In genomic region chr5:141695627-141696180, GRCh38 we compare ENCODE assay signal across 1 cellular context.
TF ChIP-seq lines count a peak whose summit lies in the region.

No MANE protein-coding gene starts in this region.

TF ChIP-seq in WTC11, 78 proteins besides CTCF, POLR2A, EP300 and RAD21 (continued from another document):
- TF ChIP-seq, protein P1, sequence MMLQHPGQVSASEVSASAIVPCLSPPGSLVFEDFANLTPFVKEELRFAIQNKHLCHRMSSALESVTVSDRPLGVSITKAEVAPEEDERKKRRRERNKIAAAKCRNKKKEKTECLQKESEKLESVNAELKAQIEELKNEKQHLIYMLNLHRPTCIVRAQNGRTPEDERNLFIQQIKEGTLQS (CRISPR knock-in tag; conservative IDR thresholded peaks at IDR 0.05), result no peak
